Comparison of ENCODE assay signal across 26 cellular contexts in genomic region chr5:40288791-40289475, GRCh38.
DNase-seq lines count a peak whose midpoint lies in the region; ATAC-seq and TF ChIP-seq lines count a peak whose summit lies in the region.
"Had no signal": no experiment of that assay in that cellular context is flagged by ENCODE, and none has a peak within 500 bp of the region (broad histone marks: within the 10 kb centered on the region; RNA-seq: fewer than 3 reads in every experiment).

No MANE protein-coding gene starts in this region.

- H3K9me3 Mint-ChIP-seq in endodermal cell: no peaks in the 10 kb centered on the region
- H3K9me3 Mint-ChIP-seq: CD8-positive, alpha-beta T cell had no signal

- no peak overlapping the region for H2BK15ac ChIP-seq in mesendoderm (replicated peaks; ENCODE audit: low read depth)

- no peaks in the 10 kb centered on the region for H3K79me1 ChIP-seq in mesendoderm (ENCODE audit: low read length)

- H3K18ac ChIP-seq in mesendoderm (ENCODE audit: low read length): no peak overlapping the region

- no peak overlapping the region for H2AK5ac ChIP-seq in mesendoderm (ENCODE audit: low read length)

- H3K36me3 ChIP-seq in GM23248 (ENCODE audit: low read depth) (no peaks in the 10 kb centered on the region), endodermal cell (ENCODE audit: control insufficient read depth, insufficient read depth, low read length) (no peaks in the 10 kb centered on the region), mesendoderm (ENCODE audit: control insufficient read depth, insufficient read depth, low read length) (no peaks in the 10 kb centered on the region)
- H3K36me3 ChIP-seq: ovary, suprapubic skin had no signal

- H3K4me3 Mint-ChIP-seq in endodermal cell: no peak overlapping the region
- H3K4me3 Mint-ChIP-seq: activated naive CD8-positive, alpha-beta T cell treated with anti-CD3 and anti-CD28 coated beads, Interleukin-2, amount 50 U/mL, for 24 hours; CD8-positive, alpha-beta T cell; naive thymus-derived CD8-positive, alpha-beta T cell; stimulated activated effector memory CD8-positive, alpha-beta T cell treated with anti-CD3 and anti-CD28 coated beads, Interleukin-12 subunit alpha, Interleukin-12 subunit beta, amount 100 ng/mL, for 72 hours had no signal

- H3K79me2 ChIP-seq in GM23248 (ENCODE audit: insufficient read depth): no peaks in the 10 kb centered on the region
- no peaks in the 10 kb centered on the region for H3K79me2 ChIP-seq in mesendoderm (ENCODE audit: control insufficient read depth, insufficient read depth, low read length)

- H4K5ac ChIP-seq in mesendoderm (ENCODE audit: low read length): no peak overlapping the region

- peaks cover 6% of the 10 kb centered on the region; the same call in 1 of the 2 replicates for H3K27me3 ChIP-seq in GM23248 (replicated peaks; ENCODE audit: insufficient read depth)
- H3K27me3 ChIP-seq in endodermal cell (ENCODE audit: control insufficient read depth, insufficient read depth, low read length, poor library complexity, severe bottlenecking): no peaks in the 10 kb centered on the region
- H3K27me3 ChIP-seq in mesendoderm (ENCODE audit: insufficient read depth, low read length, poor library complexity): no peaks in the 10 kb centered on the region
- H3K27me3 ChIP-seq: ovary, suprapubic skin had no signal

- H3K4me2 ChIP-seq in GM23248 (ENCODE audit: unreplicated experiment) (no peak overlapping the region), mesendoderm (ENCODE audit: low read length) (no peak overlapping the region)

- H3K56ac ChIP-seq in mesendoderm (ENCODE audit: low read length): no peak overlapping the region

- H3K4me1 Mint-ChIP-seq in endodermal cell: peaks cover 5% of the 10 kb centered on the region

- H3K4me3 ChIP-seq in GM23248 (no peak overlapping the region), LNCaP clone FGC (ENCODE audit: low read depth, low read length) (no peak overlapping the region), endodermal cell (ENCODE audit: low read length) (no peak overlapping the region), mesendoderm (ENCODE audit: low read length) (no peak overlapping the region)
- H3K4me3 ChIP-seq: ovary, suprapubic skin had no signal

- 79% methylated on average over 4 of the region's 4 CpGs for WGBS in GM23248 (ENCODE audit: low coverage in 1 of 2, low lambda C conversion rate in 2 of 2, missing lambda C conversion rate in 2 of 2), 2 experiments
- 95 to 100% methylated on average over 3 of the region's 4 CpGs for WGBS in endodermal cell (ENCODE audit: insufficient coverage in 1 of 2, insufficient read length in 1 of 2), 2 experiments
- no CpG with 5 or more reads among the region's 4 CpGs for WGBS in mesendoderm (ENCODE audit: extremely low coverage, insufficient coverage, low lambda C conversion rate)

- no peak overlapping the region for H3K27ac Mint-ChIP-seq in endodermal cell
- H3K27ac Mint-ChIP-seq: activated naive CD8-positive, alpha-beta T cell treated with anti-CD3 and anti-CD28 coated beads, Interleukin-2, amount 50 U/mL, for 24 hours; CD8-positive, alpha-beta T cell; stimulated activated effector memory CD8-positive, alpha-beta T cell treated with anti-CD3 and anti-CD28 coated beads, Interleukin-12 subunit alpha, Interleukin-12 subunit beta, amount 100 ng/mL, for 72 hours had no signal

- no peak overlapping the region for H2AFZ ChIP-seq in GM23248

- no peaks in the 10 kb centered on the region for H3K27me3 Mint-ChIP-seq in endodermal cell (ENCODE audit: insufficient read depth)

- DNase-seq in GM23248 (peak; percentile 3), LNCaP clone FGC (ENCODE audit: low read depth) (no peak), endodermal cell (no peak), mesendoderm (peak; percentile 19)
- no peak for DNase-seq in activated CD4-positive, alpha-beta T cell treated with anti-CD3 and anti-CD28 coated beads for 4 hours
- DNase-seq: activated CD4-positive, alpha-beta T cell treated with anti-CD3 and anti-CD28 coated beads, Interleukin-2, amount 50 U/mL, for 4 hours; activated CD8-positive, alpha-beta memory T cell treated with anti-CD3 and anti-CD28 coated beads, Interleukin-2, amount 50 U/mL, for 48 hours; activated naive CD8-positive, alpha-beta T cell treated with anti-CD3 and anti-CD28 coated beads, Interleukin-2, amount 50 U/mL, for 24 hours; CD8-positive, alpha-beta T cell; dermis blood vessel endothelial cell; DMS79 treated with DMSO at 0.1 percent for 48 hours; hypothalamus; KBM-7; kidney glomerular epithelial cell; MV-4-11; naive thymus-derived CD8-positive, alpha-beta T cell; NCI-H1694; NCI-H69; ovary; SIG-M5 had no signal

- no peaks in the 10 kb centered on the region for H3K36me3 Mint-ChIP-seq in endodermal cell (ENCODE audit: low read depth)
- H3K36me3 Mint-ChIP-seq: CD8-positive, alpha-beta T cell; stimulated activated effector memory CD8-positive, alpha-beta T cell treated with anti-CD3 and anti-CD28 coated beads, Interleukin-12 subunit alpha, Interleukin-12 subunit beta, amount 100 ng/mL, for 72 hours had no signal

- in situ Hi-C loops in GM23248 (cut with MboI): no loop called here

- H3K27ac ChIP-seq in GM23248: no peak overlapping the region
- H3K27ac ChIP-seq in endodermal cell (ENCODE audit: low read depth, low read length): no peak overlapping the region
- no peak overlapping the region for H3K27ac ChIP-seq in mesendoderm (ENCODE audit: low read depth, low read length)
- H3K27ac ChIP-seq: ovary, suprapubic skin had no signal

- H3K4ac ChIP-seq in mesendoderm (ENCODE audit: low read depth, low read length): no peak overlapping the region

- no peaks in the 10 kb centered on the region for H3F3A ChIP-seq in GM23248 (ENCODE audit: insufficient read depth)

- no peaks in the 10 kb centered on the region for H4K20me1 ChIP-seq in GM23248 (ENCODE audit: insufficient read depth)

- H4K8ac ChIP-seq in mesendoderm (ENCODE audit: low read depth, low read length): no peak overlapping the region

- H3K4me1 ChIP-seq in GM23248 (ENCODE audit: insufficient read depth): no peaks in the 10 kb centered on the region
- no peaks in the 10 kb centered on the region for H3K4me1 ChIP-seq in endodermal cell (ENCODE audit: control insufficient read depth, insufficient read depth, low read length)
- no peaks in the 10 kb centered on the region for H3K4me1 ChIP-seq in mesendoderm (ENCODE audit: control insufficient read depth, low read depth, low read length)
- H3K4me1 ChIP-seq: suprapubic skin had no signal

- no peak for ATAC-seq in GM19467 (IDR thresholded peaks at IDR 0.05; ENCODE audit: unreplicated experiment)
- ATAC-seq in GM21381 (IDR thresholded peaks at IDR 0.05; ENCODE audit: unreplicated experiment): no peak
- ATAC-seq in HG02973 (IDR thresholded peaks at IDR 0.05; ENCODE audit: unreplicated experiment): no peak
- ATAC-seq: activated naive CD8-positive, alpha-beta T cell treated with anti-CD3 and anti-CD28 coated beads, Interleukin-2, amount 50 U/mL, for 24 hours; CD8-positive, alpha-beta T cell; naive thymus-derived CD8-positive, alpha-beta T cell; sciatic nerve; stimulated activated effector memory CD8-positive, alpha-beta T cell treated with anti-CD3 and anti-CD28 coated beads, Interleukin-12 subunit alpha, Interleukin-12 subunit beta, amount 100 ng/mL, for 72 hours had no signal

- TF ChIP-seq CTCF in LNCaP clone FGC (IDR thresholded peaks at IDR 0.05; ENCODE audit: control insufficient read depth, extremely low read depth, insufficient read depth): 0 out of 2 replicates have a peak, but pooled peaks have one; percentile 13
- TF ChIP-seq CTCF in endodermal cell (conservative IDR thresholded peaks at IDR 0.05): peak; percentile 66

- no peak overlapping the region for H3K9ac ChIP-seq in GM23248
- no peak overlapping the region for H3K9ac ChIP-seq in endodermal cell (ENCODE audit: extremely low read depth, low read length, poor library complexity, severe bottlenecking)
- H3K9ac ChIP-seq in mesendoderm (ENCODE audit: low read length): no peak overlapping the region

- no peak overlapping the region for H2BK5ac ChIP-seq in mesendoderm (ENCODE audit: low read length)

- no peaks in the 10 kb centered on the region for H3K9me2 ChIP-seq in GM23248 (ENCODE audit: insufficient read depth)

- no peak overlapping the region for H2BK120ac ChIP-seq in mesendoderm (ENCODE audit: low read depth, low read length)

- no peak overlapping the region for H3K23ac ChIP-seq in mesendoderm (ENCODE audit: low read length)

- no peaks in the 10 kb centered on the region for H3K9me3 ChIP-seq in GM23248 (ENCODE audit: low read depth)
- no peaks in the 10 kb centered on the region for H3K9me3 ChIP-seq in endodermal cell (ENCODE audit: control insufficient read depth, low read length)
- H3K9me3 ChIP-seq: ovary, suprapubic skin had no signal

Comparison
In these comparisons a context has a peak if more than half of its experiments do, and no peak if none do; other contexts are left out.
1. DNase-seq: peak in GM23248 (single experiment) and mesendoderm (single experiment); none in LNCaP clone FGC (single experiment), endodermal cell (single experiment) and activated CD4-positive, alpha-beta T cell treated with anti-CD3 and anti-CD28 coated beads for 4 hours (0 of 2).